ENCODE assay signal across 19 cellular contexts in genomic region chr4:147648656-147649055, GRCh38. TPM values are rescaled to one million over a fixed set of nuclear protein-coding genes. Genes with fewer than 3 reads are reported as not detected.
DNase-seq lines count a peak whose midpoint lies in the region; ATAC-seq, FAIRE-seq and TF ChIP-seq lines count a peak whose summit lies in the region.
"Had no signal": no experiment of that assay in that cellular context is flagged by ENCODE, and none has a peak within 500 bp of the region (broad histone marks: within the 10 kb centered on the region; RNA-seq: fewer than 3 reads in every experiment).

No MANE protein-coding gene starts in this region.

- FAIRE-seq in GM12878 (lab: Jason Lieb, UNC): no peak
- FAIRE-seq: H54, HTR-8/SVneo, K562 had no signal

- TF ChIP-seq RAD21 in GM12878 (IDR thresholded peaks at IDR 0.05; ENCODE audit: insufficient read depth, low read depth, low read length): no peak

- H3K36me3 ChIP-seq in cardiac muscle cell: no peaks in the 10 kb centered on the region
- peaks cover 0 to 5% of the 10 kb centered on the region in 2 experiments; a peak in 2 of 4 replicates for H3K36me3 ChIP-seq in GM12878 (ENCODE audit: control insufficient read depth in 2 of 2, insufficient read depth in 2 of 2, low read length in 1 of 2)
- H3K36me3 ChIP-seq in mesendoderm (ENCODE audit: control insufficient read depth, insufficient read depth, low read length): no peaks in the 10 kb centered on the region

- POLR2A ChIA-PET in GM12878 (lab: Charles Lee): interaction anchor here (0.6 kb wide), 1 partner anchor 224 kb away, joined by 3 read pairs; no protein-coding TSS in a partner anchor

- no peaks in the 10 kb centered on the region for H3K9me3 ChIP-seq in cardiac muscle cell (ENCODE audit: low read depth)
- no peaks in the 10 kb centered on the region; the same call in 2 of the 3 replicates for H3K9me3 ChIP-seq in GM12878 (replicated peaks; ENCODE audit: control insufficient read depth, insufficient read depth, low read length)
- H3K9me3 ChIP-seq: BLaER1 had no signal

- peaks cover 0 to 2% of the 10 kb centered on the region in 2 donors for H3K9me3 Mint-ChIP-seq in stimulated activated naive B cell treated with anti-CD40 and anti-IgM and Interleukin-4, amounts not matched to agents 10 μg/mL and 1 μg/mL and 100 μg/mL, for 72 hours
- H3K9me3 Mint-ChIP-seq: GM23338 had no signal

- no peaks in the 10 kb centered on the region for H4K20me1 ChIP-seq in GM12878 (ENCODE audit: control insufficient read depth, insufficient read depth)

- H3K9ac ChIP-seq in GM12878 (ENCODE audit: control insufficient read depth, insufficient read depth, low read length): no peak overlapping the region
- no peak overlapping the region for H3K9ac ChIP-seq in mesendoderm (ENCODE audit: low read length)
- H3K9ac ChIP-seq: BLaER1 had no signal

- H3K4me2 ChIP-seq in GM12878 (ENCODE audit: control insufficient read depth, insufficient read depth) (no peak overlapping the region), mesendoderm (ENCODE audit: low read length) (no peak overlapping the region)
- H3K4me2 ChIP-seq: BLaER1, GM23338 had no signal

- no peak overlapping the region for H4K8ac ChIP-seq in mesendoderm (ENCODE audit: low read depth, low read length)

- H2BK15ac ChIP-seq in mesendoderm (replicated peaks; ENCODE audit: low read depth): no peak overlapping the region

- H3K4me3 ChIP-seq in cardiac muscle cell (no peak overlapping the region), GM12878 (no peak overlapping the region), mesendoderm (ENCODE audit: low read length) (no peak overlapping the region), lower leg skin (ENCODE audit: low read depth, poor library complexity, severe bottlenecking) (no peak overlapping the region)
- H3K4me3 ChIP-seq: BLaER1, GM23338, K562 had no signal

- H3K27me3 Mint-ChIP-seq in stimulated activated naive B cell treated with anti-CD40 and anti-IgM and Interleukin-4, amounts not matched to agents 10 μg/mL and 1 μg/mL and 100 μg/mL, for 72 hours: no peaks in the 10 kb centered on the region
- H3K27me3 Mint-ChIP-seq: CD4-positive, alpha-beta memory T cell had no signal

- peak overlapping the region; percentile 42 for H3K27ac ChIP-seq in cardiac muscle cell
- H3K27ac ChIP-seq in GM12878 (ENCODE audit: control insufficient read depth, insufficient read depth): no peak overlapping the region
- no peak overlapping the region for H3K27ac ChIP-seq in mesendoderm (ENCODE audit: low read depth, low read length)
- H3K27ac ChIP-seq: BLaER1 had no signal

- peaks cover 41 to 64% of the 10 kb centered on the region in 2 donors for H3K36me3 Mint-ChIP-seq in stimulated activated naive B cell treated with anti-CD40 and anti-IgM and Interleukin-4, amounts not matched to agents 10 μg/mL and 1 μg/mL and 100 μg/mL, for 72 hours

- H2BK5ac ChIP-seq in mesendoderm (ENCODE audit: low read length): no peak overlapping the region

- intact Hi-C loops in cardiac septum (cut with DNase I): no loop called here
- intact Hi-C loops in GM12878 (cut with micrococcal nuclease; ENCODE audit: unreplicated experiment): no loop called here
- intact Hi-C loops in lower leg skin (cut with DNase I; ENCODE audit: low total_unique reads): no loop called here

- peak overlapping the region; percentile 6 for H3K27ac Mint-ChIP-seq in stimulated activated naive B cell treated with anti-CD40 and anti-IgM and Interleukin-4, amounts not matched to agents 10 μg/mL and 1 μg/mL and 100 μg/mL, for 72 hours
- H3K27ac Mint-ChIP-seq: CD4-positive, alpha-beta memory T cell; GM23338 had no signal

- CTCF ChIA-PET in GM12878 (lab: Yijun Ruan, JAX): interaction anchor here (1.0 kb wide), 1 partner anchor 218 kb away, joined by 4 read pairs; no protein-coding TSS in a partner anchor

- peaks cover 7 to 18% of the 10 kb centered on the region in 2 donors for H3K4me1 Mint-ChIP-seq in stimulated activated naive B cell treated with anti-CD40 and anti-IgM and Interleukin-4, amounts not matched to agents 10 μg/mL and 1 μg/mL and 100 μg/mL, for 72 hours
- H3K4me1 Mint-ChIP-seq: CD14-positive monocyte had no signal

- SMC1A ChIA-PET in GM12878 (lab: Charles Lee; ENCODE audit: uncharacterized antibody, unreplicated experiment): interaction anchor here (1.4 kb wide), 1 partner anchor 218 kb away, joined by 3 read pairs; no protein-coding TSS in a partner anchor

- no peak overlapping the region for H2BK120ac ChIP-seq in mesendoderm (ENCODE audit: low read depth, low read length)

- H3K79me1 ChIP-seq in mesendoderm (ENCODE audit: low read length): peaks cover 1% of the 10 kb centered on the region

- no peak overlapping the region for H3K23ac ChIP-seq in mesendoderm (ENCODE audit: low read length)

- no peak overlapping the region for H3K18ac ChIP-seq in mesendoderm (ENCODE audit: low read length)

- no peak overlapping the region for H3K4ac ChIP-seq in mesendoderm (ENCODE audit: low read depth, low read length)

- TF ChIP-seq EP300 in GM12878 (IDR thresholded peaks at IDR 0.05; ENCODE audit: borderline replicate concordance in 1 of 2, control insufficient read depth in 1 of 2, low read depth in 2 of 2, low read length in 2 of 2): no peak

- no peak overlapping the region for H2AK5ac ChIP-seq in mesendoderm (ENCODE audit: low read length)

- no peaks in the 10 kb centered on the region; the same call in 1 of the 2 replicates for H3K79me2 ChIP-seq in GM12878 (ENCODE audit: control insufficient read depth, insufficient read depth, low read length)
- no peaks in the 10 kb centered on the region for H3K79me2 ChIP-seq in mesendoderm (ENCODE audit: control insufficient read depth, insufficient read depth, low read length)

- TF ChIP-seq CTCF in cardiac muscle cell (IDR thresholded peaks at IDR 0.05; ENCODE audit: low read depth, low read length) (no peak), GM12878 (IDR thresholded peaks at IDR 0.05 in 2 of 3, conservative IDR thresholded peaks at IDR 0.05 in 1 of 3; ENCODE audit: control insufficient read depth in 2 of 3, extremely low read depth in 1 of 3, insufficient read depth in 1 of 3, low read depth in 3 of 3, low read length in 3 of 3) (no peak), lower leg skin (IDR thresholded peaks at IDR 0.05) (no peak)

- H4K5ac ChIP-seq in mesendoderm (ENCODE audit: low read length): no peak overlapping the region

- TSS peak; percentile 29 for BruUV-seq in GM12878 (replicated peaks; lab: Mats Ljungman, UMichigan)

- no peak overlapping the region for H3K4me3 Mint-ChIP-seq in stimulated activated naive B cell treated with anti-CD40 and anti-IgM and Interleukin-4, amounts not matched to agents 10 μg/mL and 1 μg/mL and 100 μg/mL, for 72 hours
- H3K4me3 Mint-ChIP-seq: CD14-positive monocyte, GM23338 had no signal

- no peak overlapping the region for H3K56ac ChIP-seq in mesendoderm (ENCODE audit: low read length)

- H3K27me3 ChIP-seq in cardiac muscle cell: no peaks in the 10 kb centered on the region
- no peaks in the 10 kb centered on the region for H3K27me3 ChIP-seq in GM12878 (replicated peaks in 1 of 2; ENCODE audit: control insufficient read depth in 2 of 2, insufficient read depth in 2 of 2, low read length in 1 of 2)
- no peaks in the 10 kb centered on the region for H3K27me3 ChIP-seq in mesendoderm (ENCODE audit: insufficient read depth, low read length, poor library complexity)
- H3K27me3 ChIP-seq: BLaER1 had no signal

- H3K4me1 ChIP-seq in cardiac muscle cell (ENCODE audit: low read depth) (peaks cover 27% of the 10 kb centered on the region), GM12878 (ENCODE audit: control insufficient read depth, insufficient read depth, low read length) (peaks cover 4% of the 10 kb centered on the region; the same call in 1 of the 2 replicates), mesendoderm (ENCODE audit: control insufficient read depth, low read depth, low read length) (peaks cover 8% of the 10 kb centered on the region)
- H3K4me1 ChIP-seq: BLaER1 had no signal

- no peak for ATAC-seq in GM12878
- ATAC-seq in stimulated activated naive B cell treated with anti-CD40 and anti-IgM and Interleukin-4, amounts not matched to agents 10 μg/mL and 1 μg/mL and 100 μg/mL, for 72 hours (replicated peaks): no peak
- no peak for ATAC-seq in HG03280 (IDR thresholded peaks at IDR 0.05; ENCODE audit: unreplicated experiment)
- ATAC-seq: GM23338, K562 had no signal

- RAD21 ChIA-PET in GM12878 (lab: Charles Lee; ENCODE audit: unreplicated experiment): no interaction called here

- in situ Hi-C loops in GM12878 (cut with MboI): no loop called here

- no peak overlapping the region for H2AFZ ChIP-seq in GM12878 (ENCODE audit: control insufficient read depth, low read depth, low read length)
- H2AFZ ChIP-seq: GM23338 had no signal

- TF ChIP-seq POLR2A in GM12878 (IDR thresholded peaks at IDR 0.05; ENCODE audit: low read depth, low read length): no peak
- no peak for TF ChIP-seq POLR2A in lower leg skin (IDR thresholded peaks at IDR 0.05)

- DNase-seq in cardiac muscle cell (ENCODE audit: low read depth in 1 of 2, low spot score in 1 of 2): no peak
- DNase-seq in cardiac septum (ENCODE audit: low spot score): no peak
- DNase-seq in GM12878 (ENCODE audit: low read depth, low spot score): no peak
- DNase-seq in mesendoderm: peak; percentile 17
- no peak for DNase-seq in stimulated activated naive B cell treated with anti-CD40 and anti-IgM and Interleukin-4, amounts not matched to agents 10 μg/mL and 1 μg/mL and 100 μg/mL, for 72 hours
- no peak for DNase-seq in D341Med (ENCODE audit: low spot score)
- DNase-seq in lower leg skin (ENCODE audit: low spot score in 2 of 2): no peak
- DNase-seq: 8988T; CD4-positive, alpha-beta memory T cell; DMS79 treated with DMSO at 0.1 percent for 48 hours; GF-D8; IMR-90 had no signal

RNA-seq across cellular contexts. Expression of gene TMEM184C, which starts 31.5 kb away (rescaled TPM):
- total RNA-seq in cardiac muscle cell (27.3 and 32.3 TPM in 2 replicates), cardiac septum (19.0 TPM), GM12878 (2014; rRNA removed) (14.0 and 16.0 TPM in 2 replicates), GM12878 (2014; rRNA removed; fragmentation: Illumina TruSeq; extraction: Trizol) (16.1 and 17.0 TPM in 2 replicates), GM12878 (2021) (18.6 and 20.9 TPM in 2 replicates), lower leg skin (10 to 100 TPM; 21.1 to 27.0 (median 25.0) TPM)
- polyA plus RNA-seq in cardiac muscle cell (30.7 and 37.8 TPM in 2 replicates), GM12878 (2011; rRNA removed) (21.3 and 22.6 TPM in 2 replicates), GM12878 (2014; fragmentation: Illumina TruSeq; extraction: Trizol) (19.3 and 23.0 TPM in 2 replicates), GM12878 (2014; fragmentation: Nextera tagmentation; extraction: Ambion mirVana) (1 to 10 TPM; 3.4 to 4.1 TPM), GM12878 (2014; rRNA removed) (8.4 and 9.9 TPM in 2 replicates), GM12878 (2016; fragmentation: Nextera tagmentation; extraction: Ambion mirVana) (10 to 100 TPM; 19.6 to 20.5 TPM)
- total RNA-seq in GM12878 (2013; cell fraction: nucleolus; rRNA removed): 38.3 and 39.9 TPM in 2 replicates
- 5.5 TPM for polyA plus RNA-seq in GM12878 (2011; ENCODE audit: low read depth)
- polyA plus RNA-seq in GM12878 (2011; cell fraction: cytosol; rRNA removed): 8.8 and 9.8 TPM in 2 replicates
- polyA plus RNA-seq in GM12878 (2011; cell fraction: nucleus; rRNA removed): 8.5 and 9.8 TPM in 2 replicates
- polyA plus RNA-seq in GM12878 (2012): 8.4 and 11.0 TPM in 2 replicates
- 24.7 and 41.2 TPM in 2 replicates for polyA minus RNA-seq in GM12878 (2011; rRNA and poly(A)+ RNA removed)
- polyA minus RNA-seq in GM12878 (2011; cell fraction: cytosol; rRNA and poly(A)+ RNA removed): 8.2 and 14.3 TPM in 2 replicates
- polyA minus RNA-seq in GM12878 (2011; cell fraction: nucleus; rRNA and poly(A)+ RNA removed): 8.8 and 14.0 TPM in 2 replicates
- polyA plus RNA-seq in mesendoderm (2013, experiment 1 of 2): 14.4 TPM
- 14.5 TPM for polyA plus RNA-seq in mesendoderm (2013, experiment 2 of 2)

RNA-seq across cellular contexts. Expression of gene PRMT9, which starts 35.3 kb away (rescaled TPM):
- 7.3 and 9.1 TPM in 2 replicates for total RNA-seq in cardiac muscle cell
- 7.7 and 11.0 TPM in 2 replicates for polyA plus RNA-seq in cardiac muscle cell
- total RNA-seq in cardiac septum: 6.8 TPM
- total RNA-seq in GM12878 (2013; cell fraction: nucleolus; rRNA removed): 19.0 and 19.3 TPM in 2 replicates
- 8.2 and 10.9 TPM in 2 replicates for total RNA-seq in GM12878 (2014; rRNA removed)
- total RNA-seq in GM12878 (2014; rRNA removed; fragmentation: Illumina TruSeq; extraction: Trizol): 10.2 TPM in 2 replicates
- total RNA-seq in GM12878 (2021): 7.2 TPM in 2 replicates
- 3.5 TPM for polyA plus RNA-seq in GM12878 (2011; ENCODE audit: low read depth)
- polyA plus RNA-seq in GM12878 (2011; rRNA removed): 11.8 and 16.2 TPM in 2 replicates
- polyA plus RNA-seq in GM12878 (2011; cell fraction: cytosol; rRNA removed): 3.9 and 5.1 TPM in 2 replicates
- polyA plus RNA-seq in GM12878 (2011; cell fraction: nucleus; rRNA removed): 8.3 and 8.7 TPM in 2 replicates
- polyA plus RNA-seq in GM12878 (2012): 4.4 and 4.7 TPM in 2 replicates
- polyA plus RNA-seq in GM12878 (2014; fragmentation: Illumina TruSeq; extraction: Trizol): 7.1 and 9.6 TPM in 2 replicates
- 1 to 10 TPM; 4.1 to 4.3 TPM for polyA plus RNA-seq in GM12878 (2014; fragmentation: Nextera tagmentation; extraction: Ambion mirVana)
- 4.9 and 6.0 TPM in 2 replicates for polyA plus RNA-seq in GM12878 (2014; rRNA removed)
- polyA plus RNA-seq in GM12878 (2016; fragmentation: Nextera tagmentation; extraction: Ambion mirVana): 10 to 100 TPM in 1 of 2 experiments, 1 to 10 TPM in 1; 8.1 to 10.3 TPM
- polyA minus RNA-seq in GM12878 (2011; rRNA and poly(A)+ RNA removed): 8.4 and 13.5 TPM in 2 replicates
- polyA minus RNA-seq in GM12878 (2011; cell fraction: cytosol; rRNA and poly(A)+ RNA removed): 3.3 and 4.6 TPM in 2 replicates
- 4.7 and 7.7 TPM in 2 replicates for polyA minus RNA-seq in GM12878 (2011; cell fraction: nucleus; rRNA and poly(A)+ RNA removed)
- 4.7 TPM for polyA plus RNA-seq in mesendoderm (2013, experiment 1 of 2)
- 4.8 TPM for polyA plus RNA-seq in mesendoderm (2013, experiment 2 of 2)
- 10 to 100 TPM in 1 of 4 donors, 1 to 10 TPM in 3; 7.6 to 10.3 (median 9.1) TPM for total RNA-seq in lower leg skin
